ENCODE assay signal across 10 cellular contexts in genomic region chrX:115584715-115585114, GRCh38. TPM values are rescaled to one million over a fixed set of nuclear protein-coding genes. Genes with fewer than 3 reads are reported as not detected.
A peak's percentile ranks its signal among the peaks of the same experiment; 100 is the strongest.
DNase-seq lines count a peak whose midpoint lies in the region; ATAC-seq and TF ChIP-seq lines count a peak whose summit lies in the region.
"Had no signal": no experiment of that assay in that cellular context is flagged by ENCODE, and none has a peak within 500 bp of the region (broad histone marks: within the 10 kb centered on the region; RNA-seq: fewer than 3 reads in every experiment).

No MANE protein-coding gene starts in this region.

- DNase-seq in HT1080 (ENCODE audit: low read depth), result peak; percentile 65
- DNase-seq in coronary artery (ENCODE audit: low spot score), result no peak
- DNase-seq in sciatic nerve (ENCODE audit: low spot score), result no peak
- DNase-seq in NCI-H2196 treated with DMSO at 0.1 percent for 48 hours (lab: John Stamatoyannopoulos, UW; ENCODE audit: unreplicated experiment), result no peak
- DNase-seq in CD14-positive monocyte (ENCODE audit: low spot score), result no peak
- no peak for DNase-seq in WERI-Rb-1
- DNase-seq: naive thymus-derived CD8-positive, alpha-beta T cell; stimulated activated naive CD4-positive, alpha-beta T cell treated with Interleukin-2 at 50 U/mL for 16 hours had no signal

- H3K27me3 Mint-ChIP-seq in CD14-positive monocyte (ENCODE audit: low read depth in 3 of 3), result peaks cover 0 to 18% (median 0%) of the 10 kb centered on the region in 3 donors
- H3K27me3 Mint-ChIP-seq: naive thymus-derived CD8-positive, alpha-beta T cell had no signal

- no peak overlapping the region for H3K4me3 Mint-ChIP-seq in CD14-positive monocyte
- H3K4me3 Mint-ChIP-seq: naive thymus-derived CD8-positive, alpha-beta T cell had no signal

- H3K27ac Mint-ChIP-seq in CD14-positive monocyte, result no peak overlapping the region
- H3K27ac Mint-ChIP-seq: naive thymus-derived CD8-positive, alpha-beta T cell had no signal

- TF ChIP-seq CTCF in coronary artery (IDR thresholded peaks at IDR 0.05) (no peak), CD14-positive monocyte (IDR thresholded peaks at IDR 0.05) (no peak), WERI-Rb-1 (IDR thresholded peaks at IDR 0.05; ENCODE audit: low read depth, low read length) (no peak)

- peaks cover 0 to 2% (median 0%) of the 10 kb centered on the region in 7 donors for H3K9me3 Mint-ChIP-seq in CD14-positive monocyte
- H3K9me3 Mint-ChIP-seq: naive thymus-derived CD8-positive, alpha-beta T cell had no signal

- H3K36me3 Mint-ChIP-seq in CD14-positive monocyte, result no peaks in the 10 kb centered on the region
- H3K36me3 Mint-ChIP-seq: naive thymus-derived CD8-positive, alpha-beta T cell had no signal

- peaks cover 18% of the 10 kb centered on the region for H3K27me3 ChIP-seq in WERI-Rb-1 (ENCODE audit: insufficient read depth, low read depth, severe bottlenecking)

- intact Hi-C loops in sciatic nerve (cut with DNase I) (no loop called here), CD14-positive monocyte (cut with micrococcal nuclease) (no loop called here)

- H3K4me1 Mint-ChIP-seq in CD14-positive monocyte, result peaks cover 3% of the 10 kb centered on the region
- H3K4me1 Mint-ChIP-seq: naive thymus-derived CD8-positive, alpha-beta T cell had no signal

- no peaks in the 10 kb centered on the region for H3K9me3 ChIP-seq in WERI-Rb-1 (ENCODE audit: severe bottlenecking)

- ATAC-seq in GM18907 (IDR thresholded peaks at IDR 0.05; ENCODE audit: unreplicated experiment) (peak; percentile 53), sciatic nerve (peak; percentile 53), HG03469 (IDR thresholded peaks at IDR 0.05; ENCODE audit: unreplicated experiment) (no peak)
- ATAC-seq: naive thymus-derived CD8-positive, alpha-beta T cell had no signal

- H3K36me3 ChIP-seq in WERI-Rb-1, result no peaks in the 10 kb centered on the region

- peak overlapping the region; percentile 74 to 78 for H3K27ac ChIP-seq in coronary artery
- H3K27ac ChIP-seq in WERI-Rb-1, result no peak overlapping the region

- H3K4me3 ChIP-seq in coronary artery (no peak overlapping the region), WERI-Rb-1 (ENCODE audit: low read depth, low read length) (no peak overlapping the region)

RNA-seq across cellular contexts. Expression of gene PLS3, which starts 23.7 kb away (rescaled TPM):
- total RNA-seq in HT1080 (2014; rRNA removed; shearing (Covaris generic)), result 110 and 121 TPM in 2 replicates
- 161 and 188 TPM in 2 replicates for polyA plus RNA-seq in HT1080 (2015; cell fraction: cytosol; rRNA removed)
- polyA plus RNA-seq in HT1080 (2015; cell fraction: nucleus; rRNA removed), result 265 and 308 TPM in 2 replicates
- 127 TPM for total RNA-seq in sciatic nerve
- under 1 TPM in 1 of 2 donors, not detected in 1; 0.16 TPM for polyA plus RNA-seq in CD14-positive monocyte
- total RNA-seq: naive thymus-derived CD8-positive, alpha-beta T cell had no signal
- polyA plus RNA-seq: naive thymus-derived CD8-positive, alpha-beta T cell had no signal
